Comparison of ENCODE assay signal across 21 cellular contexts in the genomic region with DNA sequence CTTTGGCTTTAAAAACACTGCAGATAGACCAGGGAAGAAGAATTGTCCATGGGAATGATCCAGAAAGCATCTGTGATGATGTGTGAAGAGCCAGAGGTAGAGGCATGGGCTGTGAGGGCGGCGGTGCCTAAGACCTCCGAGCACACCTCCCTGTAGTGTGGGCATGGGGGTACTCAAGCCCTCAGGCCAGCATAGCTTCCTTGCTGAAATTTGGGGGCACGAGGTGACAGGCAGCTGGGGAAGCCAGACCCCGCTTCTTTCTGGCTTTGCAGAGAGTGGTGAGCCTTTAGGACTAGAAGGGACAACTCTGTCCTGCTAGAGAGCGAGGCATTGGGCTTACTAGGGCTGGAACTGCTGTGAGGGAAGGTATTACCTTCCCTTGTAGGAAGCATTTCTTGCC.
"Had no signal": no experiment of that assay in that cellular context is flagged by ENCODE, and none has a peak within 500 bp of the region (broad histone marks: within the 10 kb centered on the region; RNA-seq: fewer than 3 reads in every experiment).

No MANE protein-coding gene starts in this region.

- DNase-seq: activated CD4-positive, alpha-beta T cell treated with anti-CD3 and anti-CD28 coated beads for 1 hour; activated CD8-positive, alpha-beta memory T cell treated with anti-CD3 and anti-CD28 coated beads, Interleukin-2, amount 50 U/mL, for 4 hours; activated naive CD4-positive, alpha-beta T cell treated with anti-CD3 and anti-CD28 coated beads for 36 hours; activated T-cell treated with anti-CD3 and anti-CD28 coated beads, Interleukin-2, amount 50 U/mL, for 4 hours; effector CD4-positive, alpha-beta T cell; erythroblast; foreskin keratinocyte; immature natural killer cell; left lung; naive thymus-derived CD4-positive, alpha-beta T cell; retina; stimulated activated CD4-positive, alpha-beta T cell treated with anti-CD3 and anti-CD28 coated beads, Interleukin-4, amount 100 ng/mL, for 1 hour; stimulated activated naive CD4-positive, alpha-beta T cell; WERI-Rb-1 had no signal

- H3K9me3 ChIP-seq: left lung, thoracic aorta, upper lobe of right lung had no signal

- H3K27me3 Mint-ChIP-seq: dendritic cell treated with granulocyte-macrophage colony-stimulating factor and Interleukin-4, amounts not matched to agents 40 ng/mL and 50 ng/mL, for 4 days; naive thymus-derived CD4-positive, alpha-beta T cell had no signal

- H3K9ac ChIP-seq: neural progenitor cell had no signal

- H3K4me3 ChIP-seq: left lung, neural progenitor cell, thoracic aorta, upper lobe of right lung had no signal

- H2AFZ ChIP-seq: neural progenitor cell had no signal

- H3K36me3 ChIP-seq: neural progenitor cell had no signal

- FAIRE-seq: TTC549 had no signal

- H3K27ac ChIP-seq: foreskin keratinocyte, left lung, thoracic aorta, upper lobe of right lung, WERI-Rb-1 had no signal

- H3K4me3 Mint-ChIP-seq: activated naive CD4-positive, alpha-beta T cell treated with anti-CD3 and anti-CD28 coated beads for 36 hours; activated T-cell treated with anti-CD3 and anti-CD28 coated beads, Interleukin-2, amount 50 U/mL, for 4 hours; dendritic cell treated with granulocyte-macrophage colony-stimulating factor and Interleukin-4, amounts not matched to agents 40 ng/mL and 50 ng/mL, for 4 days; immature natural killer cell; naive thymus-derived CD4-positive, alpha-beta T cell; T-helper 2 cell treated with Interferon-gamma antibody and Interleukin-4, amounts not matched to agents 5 μg/mL and 100 μg/mL, for 36 hours had no signal

- H3K27me3 ChIP-seq: foreskin keratinocyte, left lung, neural progenitor cell, upper lobe of right lung had no signal

- H3K4me1 ChIP-seq: left lung, upper lobe of right lung had no signal

- ATAC-seq: activated T-cell treated with anti-CD3 and anti-CD28 coated beads, Interleukin-2, amount 50 U/mL, for 4 hours; foreskin keratinocyte; left lung; naive thymus-derived CD4-positive, alpha-beta T cell; upper lobe of right lung had no signal

- H3K4me2 ChIP-seq: neural progenitor cell had no signal

- H3K9me3 Mint-ChIP-seq: activated naive CD4-positive, alpha-beta T cell treated with anti-CD3 and anti-CD28 coated beads for 36 hours; activated T-cell treated with anti-CD3 and anti-CD28 coated beads, Interleukin-2, amount 50 U/mL, for 4 hours; activated T-helper 2 cell treated with anti-CD3 and anti-CD28 coated beads, Interferon-gamma antibody, Interleukin-2, Interleukin-4, amounts not matched to agents 10 μg/mL and 5 μg/mL and 100 μg/mL, durations not matched to agents 14 hours and 24 hours and 36 hours; dendritic cell treated with granulocyte-macrophage colony-stimulating factor and Interleukin-4, amounts not matched to agents 40 ng/mL and 50 ng/mL, for 4 days; immature natural killer cell; naive thymus-derived CD4-positive, alpha-beta T cell; neural progenitor cell; T-helper 2 cell treated with Interferon-gamma antibody and Interleukin-4, amounts not matched to agents 5 μg/mL and 100 μg/mL, for 36 hours had no signal

- H3K27ac Mint-ChIP-seq: activated naive CD4-positive, alpha-beta T cell treated with anti-CD3 and anti-CD28 coated beads for 36 hours; activated T-helper 2 cell treated with anti-CD3 and anti-CD28 coated beads, Interferon-gamma antibody, Interleukin-2, Interleukin-4, amounts not matched to agents 10 μg/mL and 5 μg/mL and 100 μg/mL, durations not matched to agents 14 hours and 24 hours and 36 hours; dendritic cell treated with granulocyte-macrophage colony-stimulating factor and Interleukin-4, amounts not matched to agents 40 ng/mL and 50 ng/mL, for 4 days; immature natural killer cell; naive thymus-derived CD4-positive, alpha-beta T cell; T-helper 2 cell treated with Interferon-gamma antibody and Interleukin-4, amounts not matched to agents 5 μg/mL and 100 μg/mL, for 36 hours had no signal

- H3K4me1 Mint-ChIP-seq: naive thymus-derived CD4-positive, alpha-beta T cell had no signal
